In the genomic region with DNA sequence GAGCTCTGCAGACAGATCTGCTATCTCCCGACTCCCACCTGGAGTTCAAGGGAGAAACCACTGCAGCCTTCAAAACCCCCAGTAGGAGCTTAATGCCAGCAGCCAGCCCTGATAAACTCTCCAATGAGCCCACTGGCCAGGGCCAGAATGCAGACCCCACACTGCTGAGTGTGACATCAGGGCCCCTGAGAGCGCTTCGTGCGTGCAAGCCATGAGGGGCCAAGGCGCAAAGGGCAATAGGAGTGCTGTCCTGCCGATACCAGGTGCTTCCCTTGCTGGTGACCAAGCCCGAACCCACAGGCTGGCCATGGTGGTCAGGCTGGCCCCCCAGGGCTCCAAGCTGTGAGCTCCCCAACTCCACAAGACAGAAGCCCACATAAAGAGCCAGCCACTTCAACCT, we compare ENCODE assay signal across 22 cellular contexts. TPM values are rescaled to one million over a fixed set of nuclear protein-coding genes. Genes with fewer than 3 reads are reported as not detected.
A peak's percentile ranks its signal among the peaks of the same experiment; 100 is the strongest.
DNase-seq lines count a peak whose midpoint lies in the region; ATAC-seq and TF ChIP-seq lines count a peak whose summit lies in the region.
"Had no signal": no experiment of that assay in that cellular context is flagged by ENCODE, and none has a peak within 500 bp of the region (broad histone marks: within the 10 kb centered on the region; RNA-seq: fewer than 3 reads in every experiment).

No MANE protein-coding gene starts in this region.

- no peaks in the 10 kb centered on the region for H3K36me3 Mint-ChIP-seq in activated CD4-positive, alpha-beta memory T cell treated with anti-CD3 and anti-CD28 coated beads, Interleukin-2, amount 10 ng/mL, durations not matched to agents 7 days and 5 days (ENCODE audit: low read depth)
- H3K36me3 Mint-ChIP-seq in activated CD4-positive, alpha-beta memory T cell treated with anti-CD3 and anti-CD28 coated beads for 36 hours, result no peaks in the 10 kb centered on the region
- no peaks in the 10 kb centered on the region for H3K36me3 Mint-ChIP-seq in activated T-helper 2 cell treated with anti-CD3 and anti-CD28 coated beads, Interferon-gamma antibody, Interleukin-2, Interleukin-4, amounts not matched to agents 10 μg/mL and 5 μg/mL and 100 μg/mL, durations not matched to agents 14 hours and 24 hours and 36 hours (ENCODE audit: low read depth)
- H3K36me3 Mint-ChIP-seq: CD14-positive monocyte; CD4-positive, alpha-beta memory T cell had no signal

- H3K4me3 Mint-ChIP-seq in activated CD4-positive, alpha-beta memory T cell treated with anti-CD3 and anti-CD28 coated beads, Interleukin-2, amount 10 ng/mL, durations not matched to agents 7 days and 5 days, result no peak overlapping the region
- H3K4me3 Mint-ChIP-seq in activated CD4-positive, alpha-beta memory T cell treated with anti-CD3 and anti-CD28 coated beads for 36 hours, result no peak overlapping the region
- H3K4me3 Mint-ChIP-seq in activated T-helper 2 cell treated with anti-CD3 and anti-CD28 coated beads, Interferon-gamma antibody, Interleukin-2, Interleukin-4, amounts not matched to agents 10 μg/mL and 5 μg/mL and 100 μg/mL, durations not matched to agents 14 hours and 24 hours and 36 hours (ENCODE audit: low read depth), result no peak overlapping the region
- H3K4me3 Mint-ChIP-seq: CD14-positive monocyte, HFFc6 had no signal

- H3K27me3 Mint-ChIP-seq in activated CD4-positive, alpha-beta memory T cell treated with anti-CD3 and anti-CD28 coated beads, Interleukin-2, amount 10 ng/mL, durations not matched to agents 7 days and 5 days, result peaks cover 7% of the 10 kb centered on the region
- peaks cover 3% of the 10 kb centered on the region for H3K27me3 Mint-ChIP-seq in activated CD4-positive, alpha-beta memory T cell treated with anti-CD3 and anti-CD28 coated beads for 36 hours
- peaks cover 6% of the 10 kb centered on the region for H3K27me3 Mint-ChIP-seq in activated T-helper 2 cell treated with anti-CD3 and anti-CD28 coated beads, Interferon-gamma antibody, Interleukin-2, Interleukin-4, amounts not matched to agents 10 μg/mL and 5 μg/mL and 100 μg/mL, durations not matched to agents 14 hours and 24 hours and 36 hours (ENCODE audit: low read depth)

- no peaks in the 10 kb centered on the region for H3K27me3 ChIP-seq in lung (ENCODE audit: control insufficient read depth, insufficient read depth)
- no peaks in the 10 kb centered on the region for H3K27me3 ChIP-seq in upper lobe of right lung
- H3K27me3 ChIP-seq: BLaER1 had no signal

- POLR2A ChIA-PET in activated CD4-positive, alpha-beta memory T cell treated with anti-CD3 and anti-CD28 coated beads, Interleukin-2, amount 10 ng/mL, durations not matched to agents 7 days and 5 days (lab: Charles Lee), result no interaction called here
- POLR2A ChIA-PET in activated CD4-positive, alpha-beta memory T cell treated with anti-CD3 and anti-CD28 coated beads for 36 hours (lab: Charles Lee), result no interaction called here

- CTCF ChIA-PET in activated CD4-positive, alpha-beta memory T cell treated with anti-CD3 and anti-CD28 coated beads, Interleukin-2, amount 10 ng/mL, durations not matched to agents 7 days and 5 days (lab: Charles Lee), result interaction anchor here (0.7 to 3.3 kb wide), 2 partner anchors 16 to 39 kb away, joined by 3 to 23 read pairs; no protein-coding TSS in a partner anchor
- CTCF ChIA-PET in activated CD4-positive, alpha-beta memory T cell treated with anti-CD3 and anti-CD28 coated beads for 36 hours (lab: Charles Lee), result interaction anchor here (2.0 kb wide), 1 partner anchor 15 kb away, joined by 7 read pairs; no protein-coding TSS in a partner anchor

- intact Hi-C loops in activated CD4-positive, alpha-beta memory T cell treated with anti-CD3 and anti-CD28 coated beads for 36 hours (cut with micrococcal nuclease), result loop anchor here (5.0 kb wide), 3 partner anchors 134 to 814 kb away; no protein-coding TSS in a partner anchor
- intact Hi-C loops in activated T-helper 2 cell treated with anti-CD3 and anti-CD28 coated beads, Interferon-gamma antibody, Interleukin-2, Interleukin-4, amounts not matched to agents 10 μg/mL and 5 μg/mL and 100 μg/mL, durations not matched to agents 14 hours and 24 hours and 36 hours (cut with micrococcal nuclease), result no loop called here
- intact Hi-C loops in upper lobe of right lung (cut with DNase I), result no loop called here

- WGBS in lung, 2 donors, result 95% methylated on average over 7 of the region's 7 CpGs

- no peak for ATAC-seq in lung (ENCODE audit: insufficient read depth, low FRiP score)
- ATAC-seq in upper lobe of right lung, result no peak
- ATAC-seq: HCT116, HepG2 had no signal

- H3K4me1 Mint-ChIP-seq in activated CD4-positive, alpha-beta memory T cell treated with anti-CD3 and anti-CD28 coated beads, Interleukin-2, amount 10 ng/mL, durations not matched to agents 7 days and 5 days, result peaks cover 12% of the 10 kb centered on the region
- H3K4me1 Mint-ChIP-seq in activated CD4-positive, alpha-beta memory T cell treated with anti-CD3 and anti-CD28 coated beads for 36 hours (ENCODE audit: low read depth), result peaks cover 7% of the 10 kb centered on the region
- peaks cover 8% of the 10 kb centered on the region for H3K4me1 Mint-ChIP-seq in activated T-helper 2 cell treated with anti-CD3 and anti-CD28 coated beads, Interferon-gamma antibody, Interleukin-2, Interleukin-4, amounts not matched to agents 10 μg/mL and 5 μg/mL and 100 μg/mL, durations not matched to agents 14 hours and 24 hours and 36 hours (ENCODE audit: low read depth)

- H3K4me3 ChIP-seq in lung (no peak overlapping the region), upper lobe of right lung (no peak overlapping the region)
- H3K4me3 ChIP-seq: BLaER1 had no signal

- H3K4me1 ChIP-seq in lung (ENCODE audit: control insufficient read depth in 2 of 2, insufficient read depth in 2 of 2, low read length in 2 of 2) (peaks cover 0 to 2% of the 10 kb centered on the region in 2 donors), upper lobe of right lung (no peaks in the 10 kb centered on the region)

- no peaks in the 10 kb centered on the region for H3K36me3 ChIP-seq in lung (ENCODE audit: control insufficient read depth in 2 of 2, insufficient read depth in 2 of 2, low read length in 2 of 2)
- no peaks in the 10 kb centered on the region for H3K36me3 ChIP-seq in upper lobe of right lung
- H3K36me3 ChIP-seq: BLaER1 had no signal

- H3K9me3 Mint-ChIP-seq in activated CD4-positive, alpha-beta memory T cell treated with anti-CD3 and anti-CD28 coated beads, Interleukin-2, amount 10 ng/mL, durations not matched to agents 7 days and 5 days, result no peaks in the 10 kb centered on the region
- H3K9me3 Mint-ChIP-seq in activated CD4-positive, alpha-beta memory T cell treated with anti-CD3 and anti-CD28 coated beads for 36 hours, result no peaks in the 10 kb centered on the region
- H3K9me3 Mint-ChIP-seq in activated T-helper 2 cell treated with anti-CD3 and anti-CD28 coated beads, Interferon-gamma antibody, Interleukin-2, Interleukin-4, amounts not matched to agents 10 μg/mL and 5 μg/mL and 100 μg/mL, durations not matched to agents 14 hours and 24 hours and 36 hours, result no peaks in the 10 kb centered on the region
- H3K9me3 Mint-ChIP-seq: CD14-positive monocyte; CD4-positive, alpha-beta memory T cell; HFFc6 had no signal

- no peak overlapping the region for H3K27ac Mint-ChIP-seq in activated CD4-positive, alpha-beta memory T cell treated with anti-CD3 and anti-CD28 coated beads, Interleukin-2, amount 10 ng/mL, durations not matched to agents 7 days and 5 days
- H3K27ac Mint-ChIP-seq in activated CD4-positive, alpha-beta memory T cell treated with anti-CD3 and anti-CD28 coated beads for 36 hours, result no peak overlapping the region
- H3K27ac Mint-ChIP-seq in activated T-helper 2 cell treated with anti-CD3 and anti-CD28 coated beads, Interferon-gamma antibody, Interleukin-2, Interleukin-4, amounts not matched to agents 10 μg/mL and 5 μg/mL and 100 μg/mL, durations not matched to agents 14 hours and 24 hours and 36 hours, result no peak overlapping the region
- H3K27ac Mint-ChIP-seq: CD14-positive monocyte; CD4-positive, alpha-beta memory T cell; HFFc6 had no signal

- no peak overlapping the region for H3K27ac ChIP-seq in lung (ENCODE audit: low read depth in 1 of 2, low read length in 1 of 2)
- H3K27ac ChIP-seq in upper lobe of right lung, result no peak overlapping the region
- H3K27ac ChIP-seq: BLaER1 had no signal

- no peak for TF ChIP-seq CTCF in lung (IDR thresholded peaks at IDR 0.05; ENCODE audit: control extremely low read depth, extremely low read depth)
- no peak for TF ChIP-seq CTCF in upper lobe of right lung (IDR thresholded peaks at IDR 0.05)

- DNase-seq in activated CD4-positive, alpha-beta memory T cell treated with anti-CD3 and anti-CD28 coated beads, Interleukin-2, amount 10 ng/mL, durations not matched to agents 7 days and 5 days, result peak; percentile 7
- no peak for DNase-seq in activated CD4-positive, alpha-beta memory T cell treated with anti-CD3 and anti-CD28 coated beads for 36 hours
- DNase-seq in activated T-helper 2 cell treated with anti-CD3 and anti-CD28 coated beads, Interferon-gamma antibody, Interleukin-2, Interleukin-4, amounts not matched to agents 10 μg/mL and 5 μg/mL and 100 μg/mL, durations not matched to agents 14 hours and 24 hours and 36 hours (ENCODE audit: low spot score), result peak; percentile 6
- DNase-seq in lung (ENCODE audit: low spot score), result peak; percentile 24
- peak; percentile 51 for DNase-seq in upper lobe of right lung
- DNase-seq in NCI-H2196 (lab: John Stamatoyannopoulos, UW; ENCODE audit: unreplicated experiment), result no peak
- DNase-seq in UCSD-AML1 (lab: John Stamatoyannopoulos, UW; ENCODE audit: unreplicated experiment), result no peak
- DNase-seq: 8988T; CD4-positive, alpha-beta memory T cell; DMS153; DMS79; GDM1; GOT3; H7; HFFc6 had no signal

- H3K9me3 ChIP-seq in lung (ENCODE audit: control insufficient read depth in 2 of 2, insufficient read depth in 1 of 2, low read length in 1 of 2), result peaks cover 0 to 2% of the 10 kb centered on the region in 2 donors
- H3K9me3 ChIP-seq in upper lobe of right lung, result no peaks in the 10 kb centered on the region
- H3K9me3 ChIP-seq: BLaER1 had no signal

RNA-seq across cellular contexts. Expression of a gene that starts 33.2 kb away (rescaled TPM):
- 100 to 1,000 TPM; 178 to 182 TPM for total RNA-seq in activated CD4-positive, alpha-beta memory T cell treated with anti-CD3 and anti-CD28 coated beads, Interleukin-2, amount 10 ng/mL, durations not matched to agents 7 days and 5 days
- 10 to 100 TPM; 81.8 to 83.1 TPM for total RNA-seq in activated CD4-positive, alpha-beta memory T cell treated with anti-CD3 and anti-CD28 coated beads for 36 hours
- total RNA-seq in activated T-helper 2 cell treated with anti-CD3 and anti-CD28 coated beads, Interferon-gamma antibody, Interleukin-2, Interleukin-4, amounts not matched to agents 10 μg/mL and 5 μg/mL and 100 μg/mL, durations not matched to agents 14 hours and 24 hours and 36 hours, result 115 and 121 TPM in 2 replicates
- total RNA-seq in lung, result 1 to 10 TPM; 4.7 to 5.0 TPM
- 100 to 1,000 TPM in 1 of 2 donors, 10 to 100 TPM in 1; 11.9 to 119 TPM for polyA plus RNA-seq in lung
- 9.6 TPM for total RNA-seq in upper lobe of right lung
- total RNA-seq: A673, Daoy, H7, HepG2, HFFc6 had no signal
- polyA plus RNA-seq: AG04450, HepG2 had no signal

Comparison
In these comparisons a context has a peak if more than half of its experiments do, and no peak if none do; other contexts are left out.
1. DNase-seq: peak in activated CD4-positive, alpha-beta memory T cell treated with anti-CD3 and anti-CD28 coated beads, Interleukin-2, amount 10 ng/mL, durations not matched to agents 7 days and 5 days (single experiment), activated T-helper 2 cell treated with anti-CD3 and anti-CD28 coated beads, Interferon-gamma antibody, Interleukin-2, Interleukin-4, amounts not matched to agents 10 μg/mL and 5 μg/mL and 100 μg/mL, durations not matched to agents 14 hours and 24 hours and 36 hours (single experiment), lung (single experiment) and upper lobe of right lung (single experiment); none in activated CD4-positive, alpha-beta memory T cell treated with anti-CD3 and anti-CD28 coated beads for 36 hours (single experiment), NCI-H2196 (single experiment) and UCSD-AML1 (single experiment).